Comparison of ENCODE assay signal across 1 cellular context in genomic region chr1:230109871-230110667, GRCh38.
TF ChIP-seq lines count a peak whose summit lies in the region.

No MANE protein-coding gene starts in this region.

TF ChIP-seq in GM12878, 131 proteins besides CTCF, POLR2A, EP300 and RAD21 (continued from another document):
- TF ChIP-seq BCLAF1 (IDR thresholded peaks at IDR 0.05) (no peak), MYB (IDR thresholded peaks at IDR 0.05; ENCODE audit: borderline replicate concordance, low read depth, low read length) (0 out of 2 replicates have a peak, but pooled peaks have one; percentile 39), HDAC6 (IDR thresholded peaks at IDR 0.05; ENCODE audit: unreplicated experiment) (no peak), SREBF2 (IDR thresholded peaks at IDR 0.05; ENCODE audit: low read length) (no peak), NFXL1 (IDR thresholded peaks at IDR 0.05; ENCODE audit: borderline replicate concordance) (no peak), RELB (IDR thresholded peaks at IDR 0.05; ENCODE audit: low read depth) (peak; percentile 96), TCF7 (IDR thresholded peaks at IDR 0.05; ENCODE audit: borderline replicate concordance) (no peak; the same call in 1 of the 2 replicates), SPI1 (IDR thresholded peaks at IDR 0.05; ENCODE audit: borderline replicate concordance, insufficient read depth, low read depth, low read length) (no peak), KAT2A (conservative IDR thresholded peaks at IDR 0.05; ENCODE audit: control insufficient read depth, low read depth, low read length) (no peak), RB1 (IDR thresholded peaks at IDR 0.05; ENCODE audit: borderline replicate concordance) (no peak), SMAD1 (IDR thresholded peaks at IDR 0.05; ENCODE audit: low read depth, partially characterized antibody) (peak; percentile 46), SUPT20H (IDR thresholded peaks at IDR 0.05; ENCODE audit: borderline replicate concordance, control insufficient read depth, low read depth, low read length) (no peak), FOS (IDR thresholded peaks at IDR 0.05; ENCODE audit: borderline replicate concordance, extremely low read depth, insufficient read length) (no peak), USF2 (IDR thresholded peaks at IDR 0.05; ENCODE audit: borderline replicate concordance, low read depth, low read length) (peak; percentile 44; the same call in 1 of the 2 replicates), ZNF687 (IDR thresholded peaks at IDR 0.05) (peak; percentile 70), EZH2 (IDR thresholded peaks at IDR 0.05; ENCODE audit: borderline replicate concordance, control insufficient read depth, low read depth, low read length) (no peak), BACH1 (IDR thresholded peaks at IDR 0.05; ENCODE audit: borderline replicate concordance) (peak; percentile 63; the same call in 1 of the 2 replicates), SMARCA5 (IDR thresholded peaks at IDR 0.05) (no peak; the same call in 1 of the 2 replicates), SP1 (IDR thresholded peaks at IDR 0.05; ENCODE audit: low read depth, low read length) (peak; percentile 27), PBX3 (IDR thresholded peaks at IDR 0.05; ENCODE audit: insufficient replicate concordance, low read depth, low read length) (peak; percentile 23), NFYA (IDR thresholded peaks at IDR 0.05; ENCODE audit: borderline replicate concordance, low read depth, low read length) (no peak), ZNF207 (IDR thresholded peaks at IDR 0.05; ENCODE audit: borderline replicate concordance) (peak; percentile 70; the same call in 1 of the 2 replicates)
